ENCODE assay signal across 8 cellular contexts in the genomic region with DNA sequence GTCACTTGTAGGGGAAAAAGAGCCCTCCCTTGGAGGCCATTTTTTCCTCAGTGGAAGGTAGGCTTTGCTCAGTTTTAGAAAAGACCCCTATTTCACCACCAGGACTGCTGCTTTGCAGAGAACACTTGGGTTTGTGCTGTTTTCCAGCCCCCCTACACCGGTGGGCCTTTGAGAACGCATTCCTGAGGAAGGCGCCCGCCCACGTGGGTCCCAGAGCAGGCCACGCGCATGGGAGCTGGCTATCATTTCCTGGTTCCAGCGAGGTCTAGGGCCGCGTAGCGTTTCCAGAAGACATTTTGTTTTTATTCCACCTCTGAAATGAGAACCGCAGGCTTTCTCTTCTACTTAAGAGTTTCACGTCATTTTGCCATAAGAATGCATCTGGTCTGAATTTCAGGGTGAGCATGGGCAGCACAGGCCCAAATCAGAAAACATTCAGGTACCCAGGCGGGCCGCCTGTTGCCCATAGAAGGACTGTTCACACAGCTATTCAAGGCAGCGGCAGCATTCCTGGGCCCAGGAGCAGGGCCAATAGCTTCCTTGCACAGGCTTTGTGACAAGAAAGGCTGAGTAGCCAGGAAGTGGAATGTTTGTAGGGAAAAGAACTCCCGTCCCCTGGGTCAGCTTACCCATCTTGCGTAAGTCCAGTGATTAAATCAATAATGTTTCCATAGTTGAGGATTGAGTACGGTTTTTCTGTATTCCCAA. TPM values are rescaled to one million over a fixed set of nuclear protein-coding genes. Genes with fewer than 3 reads are reported as not detected.
DNase-seq lines count a peak whose midpoint lies in the region; ATAC-seq, FAIRE-seq and TF ChIP-seq lines count a peak whose summit lies in the region.

No MANE protein-coding gene starts in this region.

- no peaks in the 10 kb centered on the region for H3K9me3 Mint-ChIP-seq in activated CD4-positive, alpha-beta memory T cell treated with anti-CD3 and anti-CD28 coated beads for 36 hours
- no peaks in the 10 kb centered on the region for H3K9me3 Mint-ChIP-seq in naive B cell

- peak overlapping the region; percentile 79 for H3K27ac ChIP-seq in HEK293 (ENCODE audit: extremely low read depth, low read depth, low read length)

- peak overlapping the region; percentile 97 for H3K27ac Mint-ChIP-seq in activated CD4-positive, alpha-beta memory T cell treated with anti-CD3 and anti-CD28 coated beads for 36 hours
- peak overlapping the region; percentile 91 to 98 (median 96) for H3K27ac Mint-ChIP-seq in naive B cell

- H3K9me3 ChIP-seq in HEK293 (ENCODE audit: control insufficient read depth, insufficient read depth, low read depth, low read length) = no peaks in the 10 kb centered on the region

- H3K27me3 Mint-ChIP-seq in activated CD4-positive, alpha-beta memory T cell treated with anti-CD3 and anti-CD28 coated beads for 36 hours = no peaks in the 10 kb centered on the region
- no peaks in the 10 kb centered on the region for H3K27me3 Mint-ChIP-seq in naive B cell

- peak overlapping the region; percentile 75 for H3K4me3 Mint-ChIP-seq in activated CD4-positive, alpha-beta memory T cell treated with anti-CD3 and anti-CD28 coated beads for 36 hours
- peak overlapping the region; percentile 91 to 99 (median 94) for H3K4me3 Mint-ChIP-seq in naive B cell

- CTCF ChIA-PET in HEK293 (lab: Yijun Ruan, JAX) (interaction anchor here (0.5 to 2.0 kb wide), 2 partner anchors 114 to 259 kb away, joined by 3 to 6 read pairs; no protein-coding TSS in a partner anchor), GM10248 (lab: Yijun Ruan, JAX) (interaction anchor here (1.0 to 1.9 kb wide), 4 partner anchors 14 to 50 kb away, joined by 4 to 6 read pairs (median 4); partner anchors contain the start of gene NOL9)
- CTCF ChIA-PET in activated CD4-positive, alpha-beta memory T cell treated with anti-CD3 and anti-CD28 coated beads for 36 hours (lab: Charles Lee) = interaction anchor here (0.7 to 1.6 kb wide), 7 partner anchors 8 to 466 kb away, joined by 3 to 6 read pairs (median 3); partner anchors contain the start of genes NOL9, TAS1R1 and THAP3

- peaks cover 20% of the 10 kb centered on the region for H3K36me3 Mint-ChIP-seq in activated CD4-positive, alpha-beta memory T cell treated with anti-CD3 and anti-CD28 coated beads for 36 hours
- no peaks in the 10 kb centered on the region for H3K36me3 Mint-ChIP-seq in naive B cell

- H3K4me3 ChIP-seq in HEK293 (ENCODE audit: low read depth, low read length) = no peak overlapping the region
- peak overlapping the region; percentile 38 for H3K4me3 ChIP-seq in fibroblast of mammary gland (ENCODE audit: control insufficient read depth, low read depth, low read length)

- intact Hi-C loops in activated CD4-positive, alpha-beta memory T cell treated with anti-CD3 and anti-CD28 coated beads for 36 hours (cut with micrococcal nuclease) = loop anchor here (1.0 to 5.0 kb wide), 6 partner anchors 9 to 612 kb away; partner anchors contain the start of genes DNAJC11, NPHP4 and PHF13

- peaks cover 0 to 13% of the 10 kb centered on the region in 2 experiments; a peak in 1 of 3 replicates for H3K36me3 ChIP-seq in HEK293 (ENCODE audit: control insufficient read depth in 2 of 2, insufficient read depth in 1 of 2, low read length in 2 of 2)

- FAIRE-seq in D721Med (lab: Jason Lieb, UNC) = no peak

- TF ChIP-seq CTCF in HEK293 (tag by site-specific recombination; IDR thresholded peaks at IDR 0.05) (no peak), fibroblast of mammary gland (conservative IDR thresholded peaks at IDR 0.05; ENCODE audit: control insufficient read depth, insufficient read depth, low read depth, low read length) (no peak), D721Med (IDR thresholded peaks at IDR 0.05; ENCODE audit: insufficient read depth, missing control alignments) (no peak), GM10248 (IDR thresholded peaks at IDR 0.05; ENCODE audit: control extremely low read depth, extremely low read depth, low read depth, missing control alignments) (no peak)

- ATAC-seq in naive B cell (ENCODE audit: low read depth in 2 of 2) = no peak
- ATAC-seq in HG02840 (IDR thresholded peaks at IDR 0.05; ENCODE audit: low FRiP score, unreplicated experiment) = no peak

- POLR2A ChIA-PET in HEK293 (lab: Yijun Ruan, JAX) (interaction anchor here (0.7 to 3.5 kb wide), 6 partner anchors 8 to 75 kb away, joined by 3 to 25 read pairs (median 6); partner anchors contain the start of genes PHF13, THAP3 and ZBTB48), GM10248 (lab: Yijun Ruan, JAX) (interaction anchor here (0.9 kb wide), 1 partner anchor 24 kb away, joined by 3 read pairs; the partner anchor contains the start of gene ZBTB48)
- POLR2A ChIA-PET in activated CD4-positive, alpha-beta memory T cell treated with anti-CD3 and anti-CD28 coated beads for 36 hours (lab: Charles Lee) = interaction anchor here (0.7 to 3.8 kb wide), 10 partner anchors 8 to 181 kb away, joined by 3 to 26 read pairs (median 4); partner anchors contain the start of genes CAMTA1, DNAJC11, NOL9 and PHF13

- peaks cover 16% of the 10 kb centered on the region for H3K4me1 Mint-ChIP-seq in activated CD4-positive, alpha-beta memory T cell treated with anti-CD3 and anti-CD28 coated beads for 36 hours (ENCODE audit: low read depth)
- peaks cover 19 to 32% (median 26%) of the 10 kb centered on the region in 3 donors for H3K4me1 Mint-ChIP-seq in naive B cell

- DNase-seq in activated CD4-positive, alpha-beta memory T cell treated with anti-CD3 and anti-CD28 coated beads for 36 hours = peak; percentile 50
- peak; percentile 91 for DNase-seq in fibroblast of mammary gland (ENCODE audit: low read depth)
- DNase-seq in naive B cell = no peak
- DNase-seq in D721Med (ENCODE audit: insufficient read length, low spot score) = no peak
- no peak for DNase-seq in GM10248 (ENCODE audit: extremely low spot score)
- DNase-seq in iPS-NIHi11 (ENCODE audit: low spot score) = no peak

- H3K4me1 ChIP-seq in HEK293 (ENCODE audit: control insufficient read depth, insufficient read depth, low read length) = no peaks in the 10 kb centered on the region

TF ChIP-seq in HEK293, 187 proteins besides CTCF, POLR2A, EP300 and RAD21 (continues in another document):
- no peak for TF ChIP-seq ZNF324 (tag by site-specific recombination; IDR thresholded peaks at IDR 0.05)
- peak; percentile 27; the same call in 1 of the 2 replicates for TF ChIP-seq GLIS2 (tag by site-specific recombination; IDR thresholded peaks at IDR 0.05)
- no peak for TF ChIP-seq ZNF677 (tag by site-specific recombination; IDR thresholded peaks at IDR 0.05)
- no peak for TF ChIP-seq ZNF792 (tag by site-specific recombination; IDR thresholded peaks at IDR 0.05)
- no peak for TF ChIP-seq GLI2 (tag by site-specific recombination; IDR thresholded peaks at IDR 0.05; ENCODE audit: borderline replicate concordance, low read depth)
- TF ChIP-seq, protein P1, sequence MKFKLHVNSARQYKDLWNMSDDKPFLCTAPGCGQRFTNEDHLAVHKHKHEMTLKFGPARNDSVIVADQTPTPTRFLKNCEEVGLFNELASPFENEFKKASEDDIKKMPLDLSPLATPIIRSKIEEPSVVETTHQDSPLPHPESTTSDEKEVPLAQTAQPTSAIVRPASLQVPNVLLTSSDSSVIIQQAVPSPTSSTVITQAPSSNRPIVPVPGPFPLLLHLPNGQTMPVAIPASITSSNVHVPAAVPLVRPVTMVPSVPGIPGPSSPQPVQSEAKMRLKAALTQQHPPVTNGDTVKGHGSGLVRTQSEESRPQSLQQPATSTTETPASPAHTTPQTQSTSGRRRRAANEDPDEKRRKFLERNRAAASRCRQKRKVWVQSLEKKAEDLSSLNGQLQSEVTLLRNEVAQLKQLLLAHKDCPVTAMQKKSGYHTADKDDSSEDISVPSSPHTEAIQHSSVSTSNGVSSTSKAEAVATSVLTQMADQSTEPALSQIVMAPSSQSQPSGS (tag by site-specific recombination; IDR thresholded peaks at IDR 0.05; ENCODE audit: low read depth) = no peak
- TF ChIP-seq HOXC10 (CRISPR knock-in tag; IDR thresholded peaks at IDR 0.05) = no peak
- TF ChIP-seq, protein P2, sequence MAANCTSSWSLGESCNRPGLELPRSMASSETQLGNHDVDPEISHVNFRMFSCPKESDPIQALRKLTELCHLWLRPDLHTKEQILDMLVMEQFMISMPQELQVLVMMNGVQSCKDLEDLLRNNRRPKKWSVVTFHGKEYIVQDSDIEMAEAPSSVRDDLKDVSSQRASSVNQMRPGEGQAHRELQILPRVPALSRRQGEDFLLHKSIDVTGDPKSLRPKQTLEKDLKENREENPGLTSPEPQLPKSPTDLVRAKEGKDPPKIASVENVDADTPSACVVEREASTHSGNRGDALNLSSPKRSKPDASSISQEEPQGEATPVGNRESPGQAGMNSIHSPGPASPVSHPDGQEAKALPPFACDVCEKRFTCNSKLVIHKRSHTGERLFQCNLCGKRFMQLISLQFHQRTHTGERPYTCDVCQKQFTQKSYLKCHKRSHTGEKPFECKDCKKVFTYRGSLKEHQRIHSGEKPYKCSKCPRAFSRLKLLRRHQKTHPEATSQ (tag by site-specific recombination; IDR thresholded peaks at IDR 0.05) = no peak
- no peak for TF ChIP-seq MZF1 (tag by site-specific recombination; IDR thresholded peaks at IDR 0.05; ENCODE audit: borderline replicate concordance)
- TF ChIP-seq, protein P3, sequence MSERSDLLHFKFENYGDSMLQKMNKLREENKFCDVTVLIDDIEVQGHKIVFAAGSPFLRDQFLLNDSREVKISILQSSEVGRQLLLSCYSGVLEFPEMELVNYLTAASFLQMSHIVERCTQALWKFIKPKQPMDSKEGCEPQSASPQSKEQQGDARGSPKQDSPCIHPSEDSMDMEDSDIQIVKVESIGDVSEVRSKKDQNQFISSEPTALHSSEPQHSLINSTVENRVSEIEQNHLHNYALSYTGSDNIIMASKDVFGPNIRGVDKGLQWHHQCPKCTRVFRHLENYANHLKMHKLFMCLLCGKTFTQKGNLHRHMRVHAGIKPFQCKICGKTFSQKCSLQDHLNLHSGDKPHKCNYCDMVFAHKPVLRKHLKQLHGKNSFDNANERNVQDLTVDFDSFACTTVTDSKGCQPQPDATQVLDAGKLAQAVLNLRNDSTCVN (tag by site-specific recombination; optimal IDR thresholded peaks at IDR 0.05) = peak; percentile 17

RNA-seq across cellular contexts. Expression of gene KLHL21, which starts 1.3 kb away (rescaled TPM):
- 10 to 100 TPM; 18.1 to 19.4 TPM for total RNA-seq in activated CD4-positive, alpha-beta memory T cell treated with anti-CD3 and anti-CD28 coated beads for 36 hours
- polyA plus RNA-seq in naive B cell (ENCODE audit: low read depth in 6 of 6) = 10 to 100 TPM in 4 of 6 donors, 1 to 10 TPM in 2; 9.7 to 17.9 (median 10.5) TPM

RNA-seq across cellular contexts. Expression of gene PHF13, which starts 9.5 kb away (rescaled TPM):
- 10 to 100 TPM; 16.8 to 16.9 TPM for total RNA-seq in activated CD4-positive, alpha-beta memory T cell treated with anti-CD3 and anti-CD28 coated beads for 36 hours
- 1 to 10 TPM; 2.7 to 6.0 (median 4.2) TPM for polyA plus RNA-seq in naive B cell (ENCODE audit: low read depth in 6 of 6)

RNA-seq across cellular contexts. Expression of gene THAP3, which starts 20.7 kb away (rescaled TPM):
- total RNA-seq in activated CD4-positive, alpha-beta memory T cell treated with anti-CD3 and anti-CD28 coated beads for 36 hours = 10 to 100 TPM; 22.8 TPM
- polyA plus RNA-seq in naive B cell (ENCODE audit: low read depth in 6 of 6) = 10 to 100 TPM; 10.4 to 26.9 (median 21.7) TPM

RNA-seq across cellular contexts. Expression of gene ZBTB48, which starts 24.2 kb away (rescaled TPM):
- 10 to 100 TPM; 24.6 to 28.1 TPM for total RNA-seq in activated CD4-positive, alpha-beta memory T cell treated with anti-CD3 and anti-CD28 coated beads for 36 hours
- 10 to 100 TPM; 13.3 to 30.2 (median 24.4) TPM for polyA plus RNA-seq in naive B cell (ENCODE audit: low read depth in 6 of 6)

RNA-seq across cellular contexts. Expression of gene TAS1R1, which starts 48.9 kb away (rescaled TPM):
- total RNA-seq in activated CD4-positive, alpha-beta memory T cell treated with anti-CD3 and anti-CD28 coated beads for 36 hours = not detected
- polyA plus RNA-seq in naive B cell (ENCODE audit: low read depth in 6 of 6) = under 1 TPM in 2 of 6 donors, not detected in 4; 0.16 to 0.22 TPM

Comparison
In these comparisons a context has a peak if more than half of its experiments do, and no peak if none do; other contexts are left out.
1. DNase-seq: peak in activated CD4-positive, alpha-beta memory T cell treated with anti-CD3 and anti-CD28 coated beads for 36 hours (single experiment) and fibroblast of mammary gland (single experiment); none in naive B cell (single experiment), D721Med (single experiment), GM10248 (single experiment) and iPS-NIHi11 (single experiment).